In the genomic region with DNA sequence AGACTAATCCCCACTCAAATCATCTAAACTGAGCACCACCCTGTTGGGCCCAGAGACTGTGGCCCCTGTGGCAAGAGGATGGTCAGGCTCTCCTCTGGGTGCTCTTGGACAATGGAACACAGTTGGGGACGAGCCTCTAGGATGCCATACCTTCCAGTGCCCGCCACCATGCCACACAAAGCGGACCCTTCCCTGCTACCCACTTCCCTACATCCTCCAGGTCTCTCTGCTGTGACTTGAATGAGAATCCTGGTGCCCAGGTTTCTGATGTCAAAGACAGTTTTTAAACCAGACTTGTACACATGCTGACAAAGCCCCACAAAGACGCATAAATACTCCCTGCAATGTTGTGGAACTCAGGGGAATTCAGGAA, we compare ENCODE assay signal across 1 cellular context.
TF ChIP-seq lines count a peak whose summit lies in the region.

No MANE protein-coding gene starts in this region.

TF ChIP-seq in HCT116, 20 proteins besides CTCF, POLR2A, EP300 and RAD21 (continued from another document):
- TF ChIP-seq CEBPB (IDR thresholded peaks at IDR 0.05; ENCODE audit: low read depth), result no peak
- TF ChIP-seq SIN3A (IDR thresholded peaks at IDR 0.05; ENCODE audit: low read depth), result no peak
